ENCODE assay signal across 1 cellular context in genomic region chr11:44562836-44563460, GRCh38.
TF ChIP-seq lines count a peak whose summit lies in the region.

No MANE protein-coding gene starts in this region.

TF ChIP-seq in IMR-90, 13 proteins besides CTCF, POLR2A, EP300 and RAD21:
- no peak for TF ChIP-seq MAZ (IDR thresholded peaks at IDR 0.05; ENCODE audit: borderline replicate concordance, low read depth, low read length)
- TF ChIP-seq RFX5 (IDR thresholded peaks at IDR 0.05; ENCODE audit: low read depth, low read length), result no peak
- no peak for TF ChIP-seq NFE2L2 (IDR thresholded peaks at IDR 0.05; ENCODE audit: low read depth, low read length)
- TF ChIP-seq SMC3 (IDR thresholded peaks at IDR 0.05; ENCODE audit: low read depth, low read length), result no peak
- no peak for TF ChIP-seq CEBPB (IDR thresholded peaks at IDR 0.05; ENCODE audit: low read depth, low read length)
- TF ChIP-seq, protein P1, sequence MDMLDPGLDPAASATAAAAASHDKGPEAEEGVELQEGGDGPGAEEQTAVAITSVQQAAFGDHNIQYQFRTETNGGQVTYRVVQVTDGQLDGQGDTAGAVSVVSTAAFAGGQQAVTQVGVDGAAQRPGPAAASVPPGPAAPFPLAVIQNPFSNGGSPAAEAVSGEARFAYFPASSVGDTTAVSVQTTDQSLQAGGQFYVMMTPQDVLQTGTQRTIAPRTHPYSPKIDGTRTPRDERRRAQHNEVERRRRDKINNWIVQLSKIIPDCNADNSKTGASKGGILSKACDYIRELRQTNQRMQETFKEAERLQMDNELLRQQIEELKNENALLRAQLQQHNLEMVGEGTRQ (IDR thresholded peaks at IDR 0.05; ENCODE audit: low read depth, low read length), result no peak
- no peak for TF ChIP-seq MAFK (IDR thresholded peaks at IDR 0.05; ENCODE audit: low read depth, low read length)
